Comparison of ENCODE assay signal across 9 cellular contexts in genomic region chr6:106997392-106998257, GRCh38. TPM values are rescaled to one million over a fixed set of nuclear protein-coding genes. Genes with fewer than 3 reads are reported as not detected.
DNase-seq lines count a peak whose midpoint lies in the region; ATAC-seq, FAIRE-seq and TF ChIP-seq lines count a peak whose summit lies in the region.
"Had no signal": no experiment of that assay in that cellular context is flagged by ENCODE, and none has a peak within 500 bp of the region (broad histone marks: within the 10 kb centered on the region; RNA-seq: fewer than 3 reads in every experiment).

No MANE protein-coding gene starts in this region.

- TF ChIP-seq POLR2A in GM12892 (IDR thresholded peaks at IDR 0.05; ENCODE audit: low read depth, low read length) = no peak

- CTCF ChIA-PET in MCF 10A (lab: Yijun Ruan, JAX) = interaction anchor here (0.5 to 1.6 kb wide), 22 partner anchors 9 to 658 kb away, joined by 3 to 6 read pairs (median 4); no protein-coding TSS in a partner anchor

- no peak overlapping the region for H3K27ac Mint-ChIP-seq in T-helper 2 cell treated with Interferon-gamma antibody and Interleukin-4, amounts not matched to agents 5 μg/mL and 100 μg/mL, for 36 hours
- no peak overlapping the region for H3K27ac Mint-ChIP-seq in MCF 10A (ENCODE audit: low read depth, unreplicated experiment)
- no peak overlapping the region for H3K27ac Mint-ChIP-seq in stimulated activated naive B cell treated with anti-CD40 and anti-IgM and Interleukin-4, amounts not matched to agents 10 μg/mL and 1 μg/mL and 100 μg/mL, for 72 hours

- no peaks in the 10 kb centered on the region for H3K36me3 Mint-ChIP-seq in T-helper 2 cell treated with Interferon-gamma antibody and Interleukin-4, amounts not matched to agents 5 μg/mL and 100 μg/mL, for 36 hours (ENCODE audit: low read depth)
- no peaks in the 10 kb centered on the region for H3K36me3 Mint-ChIP-seq in MCF 10A (ENCODE audit: insufficient read depth, unreplicated experiment)
- no peaks in the 10 kb centered on the region for H3K36me3 Mint-ChIP-seq in stimulated activated naive B cell treated with anti-CD40 and anti-IgM and Interleukin-4, amounts not matched to agents 10 μg/mL and 1 μg/mL and 100 μg/mL, for 72 hours

- H3K4me3 ChIP-seq in lung = no peak overlapping the region
- H3K4me3 ChIP-seq: skin epidermis had no signal

- no peaks in the 10 kb centered on the region for H3K4me1 ChIP-seq in lung (ENCODE audit: control insufficient read depth in 2 of 2, insufficient read depth in 2 of 2, low read length in 2 of 2)

- H3K9me3 ChIP-seq in lung (ENCODE audit: control insufficient read depth in 2 of 2, insufficient read depth in 1 of 2, low read length in 1 of 2) = peaks cover 0 to 2% of the 10 kb centered on the region in 2 donors

- H3K36me3 ChIP-seq in lung (ENCODE audit: control insufficient read depth in 2 of 2, insufficient read depth in 2 of 2, low read length in 2 of 2) = no peaks in the 10 kb centered on the region

- TF ChIP-seq CTCF in AG09319 (IDR thresholded peaks at IDR 0.05; ENCODE audit: low read depth, low read length) (peak; percentile 85), MCF 10A (IDR thresholded peaks at IDR 0.05; ENCODE audit: unreplicated experiment) (peak; percentile 67), lung (IDR thresholded peaks at IDR 0.05; ENCODE audit: control extremely low read depth, extremely low read depth) (peak; percentile 30)

- WGBS in lung, 2 donors = 46 to 58% methylated on average over 14 of the region's 14 CpGs

- H3K9me3 Mint-ChIP-seq in T-helper 2 cell treated with Interferon-gamma antibody and Interleukin-4, amounts not matched to agents 5 μg/mL and 100 μg/mL, for 36 hours = no peaks in the 10 kb centered on the region
- no peaks in the 10 kb centered on the region for H3K9me3 Mint-ChIP-seq in MCF 10A (ENCODE audit: unreplicated experiment)
- H3K9me3 Mint-ChIP-seq in stimulated activated naive B cell treated with anti-CD40 and anti-IgM and Interleukin-4, amounts not matched to agents 10 μg/mL and 1 μg/mL and 100 μg/mL, for 72 hours = no peaks in the 10 kb centered on the region

- H3K4me1 Mint-ChIP-seq in T-helper 2 cell treated with Interferon-gamma antibody and Interleukin-4, amounts not matched to agents 5 μg/mL and 100 μg/mL, for 36 hours (ENCODE audit: low read depth) = peaks cover 4% of the 10 kb centered on the region
- H3K4me1 Mint-ChIP-seq in MCF 10A (ENCODE audit: insufficient read depth, unreplicated experiment) = no peaks in the 10 kb centered on the region
- H3K4me1 Mint-ChIP-seq in stimulated activated naive B cell treated with anti-CD40 and anti-IgM and Interleukin-4, amounts not matched to agents 10 μg/mL and 1 μg/mL and 100 μg/mL, for 72 hours = peaks cover 0 to 3% of the 10 kb centered on the region in 2 donors

- no TSS peak for BruUV-seq in MCF 10A (replicated peaks; lab: Mats Ljungman, UMichigan)

- ATAC-seq in lung (ENCODE audit: insufficient read depth, low FRiP score) (no peak), HG02798 (IDR thresholded peaks at IDR 0.05; ENCODE audit: poor library complexity, unreplicated experiment) (no peak)
- ATAC-seq in stimulated activated naive B cell treated with anti-CD40 and anti-IgM and Interleukin-4, amounts not matched to agents 10 μg/mL and 1 μg/mL and 100 μg/mL, for 72 hours (replicated peaks) = peak; percentile 76 to 85

- no peaks in the 10 kb centered on the region for H3K27me3 ChIP-seq in lung (ENCODE audit: control insufficient read depth, insufficient read depth)

- DNase-seq in AG09319 (ENCODE audit: extremely low read depth, low read depth) = peak; percentile 12
- peak; percentile 54 for DNase-seq in GM12892 (ENCODE audit: insufficient read length)
- peak; percentile 40 for DNase-seq in NCI-H1105 (lab: John Stamatoyannopoulos, UW)
- DNase-seq in T-helper 2 cell treated with Interferon-gamma antibody and Interleukin-4, amounts not matched to agents 5 μg/mL and 100 μg/mL, for 36 hours (ENCODE audit: low spot score) = peak; percentile 48
- peak; percentile 67 for DNase-seq in MCF 10A (ENCODE audit: unreplicated experiment)
- peak; percentile 35 for DNase-seq in lung (ENCODE audit: low spot score)
- peak; percentile 53 for DNase-seq in stimulated activated naive B cell treated with anti-CD40 and anti-IgM and Interleukin-4, amounts not matched to agents 10 μg/mL and 1 μg/mL and 100 μg/mL, for 72 hours

- H3K27ac ChIP-seq in lung (ENCODE audit: low read depth in 1 of 2, low read length in 1 of 2) = no peak overlapping the region
- H3K27ac ChIP-seq: skin epidermis had no signal

- peaks cover 5% of the 10 kb centered on the region for H3K27me3 Mint-ChIP-seq in T-helper 2 cell treated with Interferon-gamma antibody and Interleukin-4, amounts not matched to agents 5 μg/mL and 100 μg/mL, for 36 hours (ENCODE audit: low read depth)
- no peaks in the 10 kb centered on the region for H3K27me3 Mint-ChIP-seq in MCF 10A (ENCODE audit: insufficient read depth, unreplicated experiment)
- no peaks in the 10 kb centered on the region for H3K27me3 Mint-ChIP-seq in stimulated activated naive B cell treated with anti-CD40 and anti-IgM and Interleukin-4, amounts not matched to agents 10 μg/mL and 1 μg/mL and 100 μg/mL, for 72 hours

- intact Hi-C loops in MCF 10A (cut with micrococcal nuclease) = loop anchor here (1.0 to 5.0 kb wide), 2 partner anchors 550 to 658 kb away; no protein-coding TSS in a partner anchor

- POLR2A ChIA-PET in MCF 10A (lab: Yijun Ruan, JAX) = interaction anchor here (1.2 kb wide), 1 partner anchor 436 kb away, joined by 5 read pairs; no protein-coding TSS in a partner anchor

- FAIRE-seq in GM12892 (lab: Jason Lieb, UNC) = peak; percentile 46

- no peak overlapping the region for H3K4me3 Mint-ChIP-seq in T-helper 2 cell treated with Interferon-gamma antibody and Interleukin-4, amounts not matched to agents 5 μg/mL and 100 μg/mL, for 36 hours
- H3K4me3 Mint-ChIP-seq in MCF 10A (ENCODE audit: unreplicated experiment) = no peak overlapping the region
- H3K4me3 Mint-ChIP-seq in stimulated activated naive B cell treated with anti-CD40 and anti-IgM and Interleukin-4, amounts not matched to agents 10 μg/mL and 1 μg/mL and 100 μg/mL, for 72 hours = no peak overlapping the region

RNA-seq across cellular contexts. Expression of gene CD24, which starts 23.1 kb away (rescaled TPM):
- polyA plus RNA-seq in GM12892 (2012; ENCODE audit: missing spikeins) = 2.5 TPM
- total RNA-seq in MCF 10A (2022) = 7.2 and 10.4 TPM in 2 replicates
- 100 to 1,000 TPM in 1 of 2 donors, 10 to 100 TPM in 1; 62.5 to 155 TPM for total RNA-seq in lung
- polyA plus RNA-seq in lung = 10 to 100 TPM; 44.9 to 62.3 TPM

RNA-seq across cellular contexts. Expression of gene MTRES1, which starts 30.4 kb away (rescaled TPM):
- 21.8 TPM for polyA plus RNA-seq in GM12892 (2012; ENCODE audit: missing spikeins)
- 22.0 and 22.4 TPM in 2 replicates for total RNA-seq in MCF 10A (2022)
- total RNA-seq in lung = 10 to 100 TPM; 11.5 to 13.0 TPM
- 10 to 100 TPM; 11.6 to 27.9 TPM for polyA plus RNA-seq in lung

Comparison
In these comparisons a context has a peak if more than half of its experiments do, and no peak if none do; other contexts are left out.
1. DNase-seq: peak in every context shown above with its lines; median percentile 67 in MCF 10A; 54 in GM12892; 53 in stimulated activated naive B cell treated with anti-CD40 and anti-IgM and Interleukin-4, amounts not matched to agents 10 μg/mL and 1 μg/mL and 100 μg/mL, for 72 hours; 48 in T-helper 2 cell treated with Interferon-gamma antibody and Interleukin-4, amounts not matched to agents 5 μg/mL and 100 μg/mL, for 36 hours; 40 in NCI-H1105; 35 in lung; 12 in AG09319.
2. CTCF ChIP-seq: peak in every context shown above with its lines; median percentile 85 in AG09319; 67 in MCF 10A; 30 in lung.
3. ATAC-seq: peak in stimulated activated naive B cell treated with anti-CD40 and anti-IgM and Interleukin-4, amounts not matched to agents 10 μg/mL and 1 μg/mL and 100 μg/mL, for 72 hours (2 of 2); none in lung (single experiment) and HG02798 (single experiment).